1 cellular context compared by ENCODE assay signal in the genomic region with DNA sequence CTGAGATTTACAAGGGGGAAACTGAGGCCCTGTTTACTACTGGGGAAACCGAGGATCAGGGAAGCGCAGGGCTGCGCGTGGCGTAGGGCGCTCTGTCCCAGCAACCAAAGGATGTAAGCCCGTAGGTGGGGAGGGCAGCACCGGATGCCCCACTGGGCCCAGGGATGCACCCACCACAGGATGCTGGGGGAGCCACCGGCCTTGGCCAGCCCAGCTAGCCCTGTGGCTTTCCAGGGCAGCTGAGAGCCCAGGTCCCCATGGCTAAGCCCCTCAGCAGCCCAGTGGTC.
TF ChIP-seq lines count a peak whose summit lies in the region.

No MANE protein-coding gene starts in this region.

TF ChIP-seq in HCT116, 20 proteins besides CTCF, POLR2A, EP300 and RAD21 (continued from another document):
- TF ChIP-seq, protein P1, sequence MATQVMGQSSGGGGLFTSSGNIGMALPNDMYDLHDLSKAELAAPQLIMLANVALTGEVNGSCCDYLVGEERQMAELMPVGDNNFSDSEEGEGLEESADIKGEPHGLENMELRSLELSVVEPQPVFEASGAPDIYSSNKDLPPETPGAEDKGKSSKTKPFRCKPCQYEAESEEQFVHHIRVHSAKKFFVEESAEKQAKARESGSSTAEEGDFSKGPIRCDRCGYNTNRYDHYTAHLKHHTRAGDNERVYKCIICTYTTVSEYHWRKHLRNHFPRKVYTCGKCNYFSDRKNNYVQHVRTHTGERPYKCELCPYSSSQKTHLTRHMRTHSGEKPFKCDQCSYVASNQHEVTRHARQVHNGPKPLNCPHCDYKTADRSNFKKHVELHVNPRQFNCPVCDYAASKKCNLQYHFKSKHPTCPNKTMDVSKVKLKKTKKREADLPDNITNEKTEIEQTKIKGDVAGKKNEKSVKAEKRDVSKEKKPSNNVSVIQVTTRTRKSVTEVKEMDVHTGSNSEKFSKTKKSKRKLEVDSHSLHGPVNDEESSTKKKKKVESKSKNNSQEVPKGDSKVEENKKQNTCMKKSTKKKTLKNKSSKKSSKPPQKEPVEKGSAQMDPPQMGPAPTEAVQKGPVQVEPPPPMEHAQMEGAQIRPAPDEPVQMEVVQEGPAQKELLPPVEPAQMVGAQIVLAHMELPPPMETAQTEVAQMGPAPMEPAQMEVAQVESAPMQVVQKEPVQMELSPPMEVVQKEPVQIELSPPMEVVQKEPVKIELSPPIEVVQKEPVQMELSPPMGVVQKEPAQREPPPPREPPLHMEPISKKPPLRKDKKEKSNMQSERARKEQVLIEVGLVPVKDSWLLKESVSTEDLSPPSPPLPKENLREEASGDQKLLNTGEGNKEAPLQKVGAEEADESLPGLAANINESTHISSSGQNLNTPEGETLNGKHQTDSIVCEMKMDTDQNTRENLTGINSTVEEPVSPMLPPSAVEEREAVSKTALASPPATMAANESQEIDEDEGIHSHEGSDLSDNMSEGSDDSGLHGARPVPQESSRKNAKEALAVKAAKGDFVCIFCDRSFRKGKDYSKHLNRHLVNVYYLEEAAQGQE (IDR thresholded peaks at IDR 0.05; ENCODE audit: low read depth), result no peak
- TF ChIP-seq CBX3 (IDR thresholded peaks at IDR 0.05; ENCODE audit: low read depth), result no peak
